ENCODE assay signal across 8 cellular contexts in the genomic region with DNA sequence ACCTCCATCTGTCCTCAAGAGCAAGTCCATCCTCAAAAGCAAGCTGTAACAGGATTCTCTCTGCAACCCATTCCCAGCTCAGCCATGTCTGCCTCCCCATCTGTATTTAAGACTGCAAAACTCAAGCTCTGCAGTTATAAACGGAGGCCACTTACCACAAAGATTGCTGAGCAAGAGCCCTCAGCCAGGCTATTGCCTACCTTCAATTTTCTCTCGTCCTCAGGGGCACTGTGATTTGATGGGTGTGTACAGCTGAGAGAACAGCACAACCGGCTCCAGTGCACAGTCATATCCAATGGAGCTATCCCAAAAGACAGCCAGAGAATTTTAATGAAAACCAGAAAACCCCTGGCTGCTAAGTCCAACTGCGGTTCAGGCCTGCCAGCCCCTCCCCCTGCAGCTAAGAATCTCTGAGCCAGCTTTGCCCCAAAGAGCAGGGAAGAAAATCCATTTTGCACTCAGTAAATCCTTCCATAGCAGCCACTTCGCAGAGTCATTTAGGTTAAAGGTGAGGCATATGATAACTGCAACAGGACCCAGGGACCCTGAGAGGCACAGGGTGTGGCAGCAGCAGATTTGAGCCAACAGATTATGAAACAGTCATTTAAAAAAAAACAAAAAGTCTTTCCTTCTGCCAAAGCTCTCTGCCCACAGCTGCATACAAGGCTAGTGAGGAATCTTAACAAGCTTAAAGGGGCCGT. TPM values are rescaled to one million over a fixed set of nuclear protein-coding genes. Genes with fewer than 3 reads are reported as not detected.
DNase-seq lines count a peak whose midpoint lies in the region; ATAC-seq, FAIRE-seq and TF ChIP-seq lines count a peak whose summit lies in the region.

No MANE protein-coding gene starts in this region.

- H3K4me1 Mint-ChIP-seq in activated naive CD4-positive, alpha-beta T cell treated with anti-CD3 and anti-CD28 coated beads, Interleukin-2, amount 10 ng/mL, durations not matched to agents 7 days and 5 days: peaks cover 23% of the 10 kb centered on the region
- peaks cover 20% of the 10 kb centered on the region for H3K4me1 Mint-ChIP-seq in activated T-helper 1 cell treated with anti-CD3 and anti-CD28 coated beads, Interleukin-12 subunit alpha, Interleukin-12 subunit beta, Interleukin-2, Interleukin-4 antibody, amounts not matched to agents 30 ng/mL and 10 ng/mL and 1 ng/mL, durations not matched to agents 14 hours and 24 hours and 36 hours (ENCODE audit: low read depth)
- peaks cover 11 to 14% of the 10 kb centered on the region in 2 donors for H3K4me1 Mint-ChIP-seq in natural killer cell treated with Interleukin-12 subunit alpha and Interleukin-12 subunit beta and Interleukin-15 and Interleukin-18, amount 100 ng/mL, for 72 hours (ENCODE audit: low read depth in 2 of 2)

- BruUV-seq in mammary epithelial cell (replicated peaks; lab: Mats Ljungman, UMichigan): no TSS peak

- H3K36me3 ChIP-seq in mammary epithelial cell (ENCODE audit: insufficient read depth, low read length) (no peaks in the 10 kb centered on the region), lower lobe of right lung (no peaks in the 10 kb centered on the region), tibial artery (no peaks in the 10 kb centered on the region)

- WGBS in mammary epithelial cell (ENCODE audit: low coverage, missing lambda C conversion rate): 6% methylated on average over 6 of the region's 6 CpGs

- intact Hi-C loops in mammary epithelial cell (cut with micrococcal nuclease): loop anchor here (2.0 kb wide), 2 partner anchors 37 to 53 kb away; a partner anchor contains a TSS
- intact Hi-C loops in lower lobe of right lung (cut with DNase I): no loop called here
- intact Hi-C loops in tibial artery (cut with DNase I; ENCODE audit: low total_unique reads): no loop called here
- intact Hi-C loops in activated T-helper 1 cell treated with anti-CD3 and anti-CD28 coated beads, Interleukin-12 subunit alpha, Interleukin-12 subunit beta, Interleukin-2, Interleukin-4 antibody, amounts not matched to agents 30 ng/mL and 10 ng/mL and 1 ng/mL, durations not matched to agents 14 hours and 24 hours and 36 hours (cut with micrococcal nuclease): no loop called here

- H3K27me3 Mint-ChIP-seq in activated naive CD4-positive, alpha-beta T cell treated with anti-CD3 and anti-CD28 coated beads, Interleukin-2, amount 10 ng/mL, durations not matched to agents 7 days and 5 days: no peaks in the 10 kb centered on the region
- H3K27me3 Mint-ChIP-seq in activated T-helper 1 cell treated with anti-CD3 and anti-CD28 coated beads, Interleukin-12 subunit alpha, Interleukin-12 subunit beta, Interleukin-2, Interleukin-4 antibody, amounts not matched to agents 30 ng/mL and 10 ng/mL and 1 ng/mL, durations not matched to agents 14 hours and 24 hours and 36 hours (ENCODE audit: insufficient read depth): peaks cover 2% of the 10 kb centered on the region
- H3K27me3 Mint-ChIP-seq in natural killer cell treated with Interleukin-12 subunit alpha and Interleukin-12 subunit beta and Interleukin-15 and Interleukin-18, amount 100 ng/mL, for 72 hours: no peaks in the 10 kb centered on the region

- H3K4me1 ChIP-seq in mammary epithelial cell (ENCODE audit: insufficient read depth, low read length) (peaks cover 26% of the 10 kb centered on the region), lower lobe of right lung (peaks cover 23% of the 10 kb centered on the region), tibial artery (peaks cover 0 to 64% (median 37%) of the 10 kb centered on the region in 4 donors)

- in situ Hi-C loops in mammary epithelial cell (cut with MboI; ENCODE audit: low sequenced_read_pairs in 2 of 2): no loop called here

- no peaks in the 10 kb centered on the region for H3K9me3 ChIP-seq in mammary epithelial cell (replicated peaks; ENCODE audit: insufficient read depth, low read length)
- no peaks in the 10 kb centered on the region for H3K9me3 ChIP-seq in lower lobe of right lung
- no peaks in the 10 kb centered on the region for H3K9me3 ChIP-seq in tibial artery

- peak overlapping the region; percentile 65 for H3K4me2 ChIP-seq in mammary epithelial cell (ENCODE audit: insufficient read depth, low read depth, low read length)

- H3K4me3 ChIP-seq in mammary epithelial cell (replicated peaks in 1 of 3; ENCODE audit: insufficient read depth in 1 of 3, low read depth in 2 of 3, low read length in 3 of 3) (peak overlapping the region in 1 of 3 experiments; percentile 34), lower lobe of right lung (peak overlapping the region; percentile 33), tibial artery (peak overlapping the region; percentile 40 to 45)

- H3K36me3 Mint-ChIP-seq in activated naive CD4-positive, alpha-beta T cell treated with anti-CD3 and anti-CD28 coated beads, Interleukin-2, amount 10 ng/mL, durations not matched to agents 7 days and 5 days: peaks cover 15% of the 10 kb centered on the region
- H3K36me3 Mint-ChIP-seq in activated T-helper 1 cell treated with anti-CD3 and anti-CD28 coated beads, Interleukin-12 subunit alpha, Interleukin-12 subunit beta, Interleukin-2, Interleukin-4 antibody, amounts not matched to agents 30 ng/mL and 10 ng/mL and 1 ng/mL, durations not matched to agents 14 hours and 24 hours and 36 hours (ENCODE audit: low read depth): peaks cover 19% of the 10 kb centered on the region
- H3K36me3 Mint-ChIP-seq in natural killer cell treated with Interleukin-12 subunit alpha and Interleukin-12 subunit beta and Interleukin-15 and Interleukin-18, amount 100 ng/mL, for 72 hours: no peaks in the 10 kb centered on the region

- H3K79me2 ChIP-seq in mammary epithelial cell (ENCODE audit: insufficient read depth, low read length): no peaks in the 10 kb centered on the region

- dilution Hi-C loops in mammary epithelial cell (cut with HindIII; ENCODE audit: low sequenced_read_pairs): no loop called here

- H4K20me1 ChIP-seq in mammary epithelial cell (ENCODE audit: insufficient read depth, low read length): no peaks in the 10 kb centered on the region

- no peak for TF ChIP-seq POLR2A in GM12892 (IDR thresholded peaks at IDR 0.05; ENCODE audit: low read depth, low read length)

- H3K27ac ChIP-seq in mammary epithelial cell (ENCODE audit: insufficient read depth, low read depth, low read length) (peak overlapping the region; percentile 5), lower lobe of right lung (peak overlapping the region; percentile 42), tibial artery (peak overlapping the region; percentile 78 to 79)

- peak overlapping the region; percentile 59 for H2AFZ ChIP-seq in mammary epithelial cell (ENCODE audit: low read depth, low read length)

- peak; percentile 80 for FAIRE-seq in GM12892 (lab: Jason Lieb, UNC)

- no peak overlapping the region for H3K9ac ChIP-seq in mammary epithelial cell (ENCODE audit: insufficient read depth, low read length)

- H3K27ac Mint-ChIP-seq in activated naive CD4-positive, alpha-beta T cell treated with anti-CD3 and anti-CD28 coated beads, Interleukin-2, amount 10 ng/mL, durations not matched to agents 7 days and 5 days: no peak overlapping the region
- H3K27ac Mint-ChIP-seq in activated T-helper 1 cell treated with anti-CD3 and anti-CD28 coated beads, Interleukin-12 subunit alpha, Interleukin-12 subunit beta, Interleukin-2, Interleukin-4 antibody, amounts not matched to agents 30 ng/mL and 10 ng/mL and 1 ng/mL, durations not matched to agents 14 hours and 24 hours and 36 hours: no peak overlapping the region
- no peak overlapping the region for H3K27ac Mint-ChIP-seq in natural killer cell treated with Interleukin-12 subunit alpha and Interleukin-12 subunit beta and Interleukin-15 and Interleukin-18, amount 100 ng/mL, for 72 hours

- no peak overlapping the region for H3K4me3 Mint-ChIP-seq in activated naive CD4-positive, alpha-beta T cell treated with anti-CD3 and anti-CD28 coated beads, Interleukin-2, amount 10 ng/mL, durations not matched to agents 7 days and 5 days
- no peak overlapping the region for H3K4me3 Mint-ChIP-seq in activated T-helper 1 cell treated with anti-CD3 and anti-CD28 coated beads, Interleukin-12 subunit alpha, Interleukin-12 subunit beta, Interleukin-2, Interleukin-4 antibody, amounts not matched to agents 30 ng/mL and 10 ng/mL and 1 ng/mL, durations not matched to agents 14 hours and 24 hours and 36 hours
- H3K4me3 Mint-ChIP-seq in natural killer cell treated with Interleukin-12 subunit alpha and Interleukin-12 subunit beta and Interleukin-15 and Interleukin-18, amount 100 ng/mL, for 72 hours: no peak overlapping the region

- DNase-seq in GM12892 (ENCODE audit: insufficient read length) (no peak), NCI-H1694 (lab: John Stamatoyannopoulos, UW) (peak; percentile 36), mammary epithelial cell (peak; percentile 43), lower lobe of right lung (no peak), tibial artery (peak; percentile 58 to 71)
- DNase-seq in activated naive CD4-positive, alpha-beta T cell treated with anti-CD3 and anti-CD28 coated beads, Interleukin-2, amount 10 ng/mL, durations not matched to agents 7 days and 5 days: no peak
- DNase-seq in activated T-helper 1 cell treated with anti-CD3 and anti-CD28 coated beads, Interleukin-12 subunit alpha, Interleukin-12 subunit beta, Interleukin-2, Interleukin-4 antibody, amounts not matched to agents 30 ng/mL and 10 ng/mL and 1 ng/mL, durations not matched to agents 14 hours and 24 hours and 36 hours (ENCODE audit: low spot score): no peak
- DNase-seq in natural killer cell treated with Interleukin-12 subunit alpha and Interleukin-12 subunit beta and Interleukin-15 and Interleukin-18, amount 100 ng/mL, for 72 hours (ENCODE audit: low spot score): no peak

- peak; percentile 89 for ATAC-seq in lower lobe of right lung
- ATAC-seq in natural killer cell treated with Interleukin-12 subunit alpha and Interleukin-12 subunit beta and Interleukin-15 and Interleukin-18, amount 100 ng/mL, for 72 hours: no peak

- TF ChIP-seq CTCF in mammary epithelial cell (conservative IDR thresholded peaks at IDR 0.05 in 1 of 2, IDR thresholded peaks at IDR 0.05 in 1 of 2; ENCODE audit: extremely low read depth in 1 of 2, insufficient read depth in 1 of 2, low read depth in 1 of 2, low read length in 2 of 2) (no peak), lower lobe of right lung (IDR thresholded peaks at IDR 0.05) (no peak), tibial artery (IDR thresholded peaks at IDR 0.05) (no peak)

- H3K27me3 ChIP-seq in mammary epithelial cell (ENCODE audit: insufficient read depth, low read length) (no peaks in the 10 kb centered on the region), lower lobe of right lung (ENCODE audit: low read depth) (no peaks in the 10 kb centered on the region), tibial artery (no peaks in the 10 kb centered on the region)

- CTCF ChIA-PET in mammary epithelial cell (lab: Charles Lee; ENCODE audit: low non-redundant PET): interaction anchor here (0.6 to 0.7 kb wide), 4 partner anchors 17 to 38 kb away, joined by 3 to 6 read pairs (median 3); a partner anchor contains a TSS
- CTCF ChIA-PET in activated naive CD4-positive, alpha-beta T cell treated with anti-CD3 and anti-CD28 coated beads, Interleukin-2, amount 10 ng/mL, durations not matched to agents 7 days and 5 days (lab: Charles Lee): interaction anchor here (1.0 kb wide), 1 partner anchor 107 kb away, joined by 3 read pairs; no protein-coding TSS in a partner anchor

- no peaks in the 10 kb centered on the region for H3K9me3 Mint-ChIP-seq in activated naive CD4-positive, alpha-beta T cell treated with anti-CD3 and anti-CD28 coated beads, Interleukin-2, amount 10 ng/mL, durations not matched to agents 7 days and 5 days
- H3K9me3 Mint-ChIP-seq in activated T-helper 1 cell treated with anti-CD3 and anti-CD28 coated beads, Interleukin-12 subunit alpha, Interleukin-12 subunit beta, Interleukin-2, Interleukin-4 antibody, amounts not matched to agents 30 ng/mL and 10 ng/mL and 1 ng/mL, durations not matched to agents 14 hours and 24 hours and 36 hours: no peaks in the 10 kb centered on the region
- no peaks in the 10 kb centered on the region for H3K9me3 Mint-ChIP-seq in natural killer cell treated with Interleukin-12 subunit alpha and Interleukin-12 subunit beta and Interleukin-15 and Interleukin-18, amount 100 ng/mL, for 72 hours

RNA-seq across cellular contexts. Expression of a gene that starts 37.6 kb away (rescaled TPM):
- polyA plus RNA-seq in GM12892 (2012; ENCODE audit: missing spikeins): 14.6 TPM
- total RNA-seq in mammary epithelial cell (10 to 100 TPM; 10.6 to 41.7 TPM), lower lobe of right lung (15.5 TPM)
- polyA plus RNA-seq in mammary epithelial cell: 3.6 TPM
- polyA minus RNA-seq in mammary epithelial cell: 0.98 TPM
- total RNA-seq in activated T-helper 1 cell treated with anti-CD3 and anti-CD28 coated beads, Interleukin-12 subunit alpha, Interleukin-12 subunit beta, Interleukin-2, Interleukin-4 antibody, amounts not matched to agents 30 ng/mL and 10 ng/mL and 1 ng/mL, durations not matched to agents 14 hours and 24 hours and 36 hours: 15.2 and 16.0 TPM in 2 replicates
- 10 to 100 TPM in 1 of 2 donors, 1 to 10 TPM in 1; 5.7 to 10.5 TPM for total RNA-seq in natural killer cell treated with Interleukin-12 subunit alpha and Interleukin-12 subunit beta and Interleukin-15 and Interleukin-18, amount 100 ng/mL, for 72 hours

Comparison
In these comparisons a context has a peak if more than half of its experiments do, and no peak if none do; other contexts are left out.
1. DNase-seq: peak in NCI-H1694 (single experiment), mammary epithelial cell (single experiment) and tibial artery (2 of 2); none in GM12892 (single experiment), lower lobe of right lung (single experiment), activated naive CD4-positive, alpha-beta T cell treated with anti-CD3 and anti-CD28 coated beads, Interleukin-2, amount 10 ng/mL, durations not matched to agents 7 days and 5 days (single experiment), activated T-helper 1 cell treated with anti-CD3 and anti-CD28 coated beads, Interleukin-12 subunit alpha, Interleukin-12 subunit beta, Interleukin-2, Interleukin-4 antibody, amounts not matched to agents 30 ng/mL and 10 ng/mL and 1 ng/mL, durations not matched to agents 14 hours and 24 hours and 36 hours (single experiment) and natural killer cell treated with Interleukin-12 subunit alpha and Interleukin-12 subunit beta and Interleukin-15 and Interleukin-18, amount 100 ng/mL, for 72 hours (single experiment).
2. H3K27ac ChIP-seq: peak in every context shown above with its lines; median percentile 78 in tibial artery; 42 in lower lobe of right lung; 5 in mammary epithelial cell.
3. ATAC-seq: peak in lower lobe of right lung (2 of 2); none in natural killer cell treated with Interleukin-12 subunit alpha and Interleukin-12 subunit beta and Interleukin-15 and Interleukin-18, amount 100 ng/mL, for 72 hours (0 of 2).